1 cellular context compared by ENCODE assay signal in genomic region chr5:76818844-76819831, GRCh38.
TF ChIP-seq lines count a peak whose summit lies in the region.

Gene F2RL1, plus strand, starts transcription at chr5:76819030. Its CDS starts 153 bp downstream, at chr5:76819183.

TF ChIP-seq in A549, 52 proteins besides CTCF, POLR2A, EP300 and RAD21 (continued from another document):
- TF ChIP-seq REST (IDR thresholded peaks at IDR 0.05): 0 out of 2 replicates have a peak, but pooled peaks have one; percentile 14
- no peak for TF ChIP-seq MAZ (IDR thresholded peaks at IDR 0.05; ENCODE audit: borderline replicate concordance, low read depth, low read length)
- TF ChIP-seq MAFK (IDR thresholded peaks at IDR 0.05; ENCODE audit: partially characterized antibody): no peak
- no peak for TF ChIP-seq CBX2 (IDR thresholded peaks at IDR 0.05; ENCODE audit: borderline replicate concordance, low read depth)
- TF ChIP-seq ATOH8 (CRISPR knock-in tag; IDR thresholded peaks at IDR 0.05; ENCODE audit: low read depth): no peak
- peak; percentile 61 for TF ChIP-seq GATA3 (IDR thresholded peaks at IDR 0.05; ENCODE audit: borderline replicate concordance)
- TF ChIP-seq HOXB13 (CRISPR knock-in tag; IDR thresholded peaks at IDR 0.05; ENCODE audit: low read depth): no peak
TF ChIP-seq in A549: peak in this region for 7.
